33 cellular contexts compared by ENCODE assay signal in genomic region chr10:128956149-128956548, GRCh38.
"Had no signal": no experiment of that assay in that cellular context is flagged by ENCODE, and none has a peak within 500 bp of the region (broad histone marks: within the 10 kb centered on the region; RNA-seq: fewer than 3 reads in every experiment).

No MANE protein-coding gene starts in this region.

- H3K27me3 ChIP-seq: adrenal gland, body of pancreas, brain microvascular endothelial cell, breast epithelium had no signal

- H3K4me3 ChIP-seq: adrenal gland, body of pancreas, breast epithelium had no signal

- H3K4me1 ChIP-seq: adrenal gland, body of pancreas, breast epithelium had no signal

- FAIRE-seq: astrocyte, TTC549 had no signal

- H3K36me3 ChIP-seq: adrenal gland, brain microvascular endothelial cell, breast epithelium had no signal

- DNase-seq: activated B cell treated with CpG ODN at 0.5 μM for 24 hours; activated CD4-positive, alpha-beta memory T cell treated with anti-CD3 and anti-CD28 coated beads for 36 hours; activated CD4-positive, alpha-beta T cell treated with anti-CD3 and anti-CD28 coated beads for 4 hours; activated CD4-positive, alpha-beta T cell treated with anti-CD3 and anti-CD28 coated beads, Interleukin-2, amount 10 ng/mL, durations not matched to agents 24 days and 14 days; activated CD4-positive, alpha-beta T cell treated with anti-CD3 and anti-CD28 coated beads, Interleukin-2, amount 50 U/mL, for 1 hour; activated CD4-positive, alpha-beta T cell treated with anti-CD3 and anti-CD28 coated beads, Interleukin-2, amount 50 U/mL, for 4 hours; activated CD4-positive, CD25-positive, alpha-beta regulatory T cell treated with anti-CD3 and anti-CD28 coated beads, Interleukin-2, amount 50 U/mL, for 72 hours; activated CD8-positive, alpha-beta memory T cell treated with anti-CD3 and anti-CD28 coated beads, Interleukin-2, amount 50 U/mL, for 4 hours; activated CD8-positive, alpha-beta T cell treated with anti-CD3 and anti-CD28 coated beads for 36 hours; activated effector memory CD4-positive, alpha-beta T cell treated with anti-CD3 and anti-CD28 coated beads, Interleukin-2, amount 50 U/mL, for 16 hours; activated gamma-delta T cell treated with Interleukin-2 at 50 U/mL for 16 hours; activated naive CD4-positive, alpha-beta T cell; activated naive CD4-positive, alpha-beta T cell treated with anti-CD3 and anti-CD28 coated beads for 36 hours; activated naive CD4-positive, alpha-beta T cell treated with anti-CD3 and anti-CD28 coated beads, Interleukin-2, amount 50 U/mL, for 16 hours; activated naive CD8-positive, alpha-beta T cell treated with anti-CD3 and anti-CD28 coated beads for 36 hours; activated T-cell treated with anti-CD3 and anti-CD28 coated beads for 4 hours; activated T-cell treated with anti-CD3 and anti-CD28 coated beads, Interleukin-2, amount 50 U/mL, for 1 hour; activated T-cell treated with anti-CD3 and anti-CD28 coated beads, Interleukin-2, amount 50 U/mL, for 4 hours; activated T-cell treated with anti-CD3 and anti-CD28 coated beads, Interleukin-2, amount 50 U/mL, for 72 hours; adrenal gland; amniotic stem cell; aorta; body of pancreas; brain microvascular endothelial cell; central memory CD4-positive, alpha-beta T cell; T-helper 2 cell; T-helper 9 cell had no signal

- H3K9me3 ChIP-seq: adrenal gland, body of pancreas, breast epithelium had no signal

- ATAC-seq: activated CD8-positive, alpha-beta T cell treated with anti-CD3 and anti-CD28 coated beads for 36 hours; activated naive CD4-positive, alpha-beta T cell treated with anti-CD3 and anti-CD28 coated beads, Interleukin-2, amount 50 U/mL, for 72 hours; activated T-cell treated with anti-CD3 and anti-CD28 coated beads, Interleukin-2, amount 50 U/mL, for 4 hours; activated T-cell treated with anti-CD3 and anti-CD28 coated beads, Interleukin-2, amount 50 U/mL, for 72 hours; activated T-helper 17 cell treated with anti-CD3 and anti-CD28 coated beads, Interleukin-2, amount 50 U/mL, for 72 hours; body of pancreas had no signal

- H3K27ac ChIP-seq: adrenal gland, body of pancreas, brain microvascular endothelial cell, breast epithelium, VCaP had no signal
